In the genomic region with DNA sequence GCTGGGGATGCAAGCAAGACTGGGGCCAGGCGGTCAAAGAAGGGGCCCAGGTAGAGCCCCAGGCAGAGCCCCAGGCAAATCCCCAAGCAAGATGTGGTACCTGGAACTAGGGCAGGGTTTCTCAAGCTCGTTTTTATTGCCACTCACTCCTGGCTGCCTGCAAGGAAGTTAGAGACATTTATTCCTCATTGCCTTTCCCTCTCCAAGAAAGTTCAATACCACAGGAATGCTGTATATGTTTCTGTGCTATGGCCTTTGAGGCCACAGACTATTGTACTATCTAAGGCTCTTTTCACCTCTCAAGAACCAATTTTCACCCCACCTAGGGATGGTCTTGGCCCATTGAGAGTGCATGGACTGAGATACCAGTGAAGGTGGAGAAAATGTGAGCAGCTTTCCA, we compare ENCODE assay signal across 22 cellular contexts.
DNase-seq lines count a peak whose midpoint lies in the region; ATAC-seq and TF ChIP-seq lines count a peak whose summit lies in the region.
"Had no signal": no experiment of that assay in that cellular context is flagged by ENCODE, and none has a peak within 500 bp of the region (broad histone marks: within the 10 kb centered on the region; RNA-seq: fewer than 3 reads in every experiment).

No MANE protein-coding gene starts in this region.

- no peak for ATAC-seq in Panc1
- ATAC-seq in HG02884 (IDR thresholded peaks at IDR 0.05; ENCODE audit: unreplicated experiment): no peak
- ATAC-seq in GM19395 (IDR thresholded peaks at IDR 0.05; ENCODE audit: unreplicated experiment): no peak
- no peak for ATAC-seq in HG03135 (IDR thresholded peaks at IDR 0.05; ENCODE audit: unreplicated experiment)
- ATAC-seq: CD8-positive, alpha-beta T cell had no signal

- in situ Hi-C loops in Panc1 (cut with HindIII; ENCODE audit: low pct_unique_long_range_greater_than_20kb, low sequenced_read_pairs): no loop called here

- TF ChIP-seq EP300 in sigmoid colon (IDR thresholded peaks at IDR 0.05): no peak

- TF ChIP-seq CTCF in Panc1 (IDR thresholded peaks at IDR 0.05) (no peak), hepatocyte (IDR thresholded peaks at IDR 0.05; ENCODE audit: poor library complexity) (no peak), sigmoid colon (IDR thresholded peaks at IDR 0.05) (no peak)

- no peak for TF ChIP-seq POLR2A in sigmoid colon (IDR thresholded peaks at IDR 0.05)

- H3K9me2 ChIP-seq in hepatocyte (replicated peaks; ENCODE audit: insufficient read depth): no peaks in the 10 kb centered on the region

- peaks cover 44% of the 10 kb centered on the region for H3K4me1 ChIP-seq in Panc1 (ENCODE audit: control insufficient read depth, insufficient read depth, low read length)
- H3K4me1 ChIP-seq in hepatocyte (ENCODE audit: insufficient read depth): peaks cover 12% of the 10 kb centered on the region
- H3K4me1 ChIP-seq in sigmoid colon: peaks cover 3 to 26% (median 20%) of the 10 kb centered on the region in 4 donors

- no peaks in the 10 kb centered on the region for H3K36me3 ChIP-seq in Panc1 (ENCODE audit: control insufficient read depth, insufficient read depth, low read length)
- no peaks in the 10 kb centered on the region for H3K36me3 ChIP-seq in hepatocyte (replicated peaks; ENCODE audit: insufficient read depth, low read depth)
- no peaks in the 10 kb centered on the region for H3K36me3 ChIP-seq in sigmoid colon
- H3K36me3 ChIP-seq: Peyer's patch had no signal

- peak; percentile 12 for DNase-seq in EL
- DNase-seq in Panc1 (ENCODE audit: low read depth, low spot score): no peak
- no peak for DNase-seq in hepatocyte (ENCODE audit: low spot score)
- peak; percentile 57 for DNase-seq in sigmoid colon
- no peak for DNase-seq in foreskin melanocyte
- DNase-seq: activated CD4-positive, alpha-beta T cell treated with anti-CD3 and anti-CD28 coated beads, Interleukin-2, amount 50 U/mL, for 4 hours; amniotic stem cell; CD8-positive, alpha-beta T cell; cerebellar nuclear complex; effector memory CD4-positive, alpha-beta T cell; islet precursor cell; NCI-H1694 treated with DMSO at 0.1 percent for 48 hours; NCI-H2227 treated with DMSO at 0.1 percent for 48 hours; Peyer's patch; posterior cingulate gyrus; stimulated activated CD4-positive, alpha-beta T cell treated with anti-CD3 and anti-CD28 coated beads, Interleukin-12 subunit alpha, Interleukin-12 subunit beta, amount 100 ng/mL, for 4 hours; stimulated activated CD8-positive, alpha-beta memory T cell treated with anti-CD3 and anti-CD28 coated beads, Interleukin-4, amount 100 ng/mL, for 48 hours; T-helper 2 cell had no signal

- intact Hi-C loops in Panc1 (cut with micrococcal nuclease; ENCODE audit: unreplicated experiment) (no loop called here), sigmoid colon (cut with DNase I) (no loop called here)

- H3K4me3 ChIP-seq in Panc1 (ENCODE audit: low read depth in 2 of 2, low read length in 2 of 2): no peak overlapping the region
- no peak overlapping the region for H3K4me3 ChIP-seq in hepatocyte
- H3K4me3 ChIP-seq in sigmoid colon: no peak overlapping the region
- H3K4me3 ChIP-seq: Peyer's patch had no signal

- peak overlapping the region; percentile 73 for H3K27ac ChIP-seq in Panc1 (ENCODE audit: low read length)
- peak overlapping the region; percentile 22 for H3K27ac ChIP-seq in hepatocyte
- H3K27ac ChIP-seq in sigmoid colon: peak overlapping the region; percentile 10 to 47 (median 18)
- H3K27ac ChIP-seq: VCaP had no signal

- POLR2A ChIA-PET in Panc1 (lab: Charles Lee): no interaction called here

- no peaks in the 10 kb centered on the region for H3K79me2 ChIP-seq in hepatocyte

- no peaks in the 10 kb centered on the region for H3K27me3 ChIP-seq in Panc1 (ENCODE audit: control insufficient read depth, insufficient read depth, low read length)
- H3K27me3 ChIP-seq in hepatocyte: no peaks in the 10 kb centered on the region
- no peaks in the 10 kb centered on the region for H3K27me3 ChIP-seq in sigmoid colon
- H3K27me3 ChIP-seq: Peyer's patch had no signal

- H3K9me3 ChIP-seq in Panc1 (ENCODE audit: control insufficient read depth, insufficient read depth, low read depth, low read length) (no peaks in the 10 kb centered on the region), hepatocyte (ENCODE audit: low read depth) (no peaks in the 10 kb centered on the region), sigmoid colon (no peaks in the 10 kb centered on the region)
- H3K9me3 ChIP-seq: Peyer's patch had no signal

- CTCF ChIA-PET in Panc1 (lab: Charles Lee): interaction anchor here (2.0 kb wide), 1 partner anchor 9 kb away, joined by 5 read pairs; no protein-coding TSS in a partner anchor

- H4K20me1 ChIP-seq in hepatocyte (ENCODE audit: insufficient read depth, poor library complexity, severe bottlenecking): no peaks in the 10 kb centered on the region

- no peak overlapping the region for H3K4me2 ChIP-seq in hepatocyte

- WGBS in hepatocyte (ENCODE audit: low lambda C conversion rate, missing lambda C conversion rate): 68% methylated on average over 2 of the region's 2 CpGs
- 20 to 56% methylated on average over 2 of the region's 2 CpGs for WGBS in sigmoid colon, 2 donors

- no TSS peak for BruUV-seq in Panc1 (replicated peaks; lab: Mats Ljungman, UMichigan)

- no peak overlapping the region for H2AFZ ChIP-seq in hepatocyte

Comparison
In these comparisons a context has a peak if more than half of its experiments do, and no peak if none do; other contexts are left out.
1. DNase-seq: peak in EL (single experiment) and sigmoid colon (single experiment); none in Panc1 (single experiment), hepatocyte (single experiment) and foreskin melanocyte (single experiment).
2. H3K27ac ChIP-seq: peak in every context shown above with its lines; median percentile 73 in Panc1; 22 in hepatocyte; 18 in sigmoid colon.